ENCODE assay signal across 11 cellular contexts in the genomic region with DNA sequence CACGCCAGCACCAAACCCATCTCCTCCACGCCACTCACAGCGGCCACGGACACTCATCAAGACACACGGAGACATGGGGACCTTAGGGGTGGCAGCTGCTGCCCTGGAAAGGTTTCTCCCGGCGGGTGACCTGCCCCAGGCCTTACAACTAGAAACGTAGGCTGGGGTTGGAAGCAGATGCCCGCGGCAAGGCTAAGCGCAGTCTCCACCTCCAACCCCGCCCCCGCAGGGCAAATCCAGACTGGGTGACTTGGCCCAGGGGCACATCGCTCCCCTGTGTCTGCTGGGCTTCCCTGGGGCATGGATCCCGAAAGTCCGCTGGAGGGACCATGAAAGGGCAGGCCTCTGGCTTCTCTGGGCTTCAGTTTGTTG. TPM values are rescaled to one million over a fixed set of nuclear protein-coding genes. Genes with fewer than 3 reads are reported as not detected.
DNase-seq lines count a peak whose midpoint lies in the region; ATAC-seq and TF ChIP-seq lines count a peak whose summit lies in the region.
"Had no signal": no experiment of that assay in that cellular context is flagged by ENCODE, and none has a peak within 500 bp of the region (broad histone marks: within the 10 kb centered on the region; RNA-seq: fewer than 3 reads in every experiment).

No MANE protein-coding gene starts in this region.

- no peaks in the 10 kb centered on the region for H3K9me3 Mint-ChIP-seq in osteocyte (ENCODE audit: unreplicated experiment)

- POLR2A ChIA-PET in HEK293T (lab: Yijun Ruan, JAX), result interaction anchor here (1.1 kb wide), 1 partner anchor 14 kb away, joined by 4 read pairs; no protein-coding TSS in a partner anchor

- CTCF ChIA-PET in HEK293T (lab: Yijun Ruan, JAX), result no interaction called here

- no peak overlapping the region for H3K27ac Mint-ChIP-seq in osteocyte (ENCODE audit: unreplicated experiment)

- H3K4me1 Mint-ChIP-seq in osteocyte (ENCODE audit: unreplicated experiment), result peaks cover 11% of the 10 kb centered on the region

- in situ Hi-C loops in GM23248 (cut with MboI), result no loop called here

- peak overlapping the region; percentile 46 for H3K4me2 ChIP-seq in GM23248 (ENCODE audit: unreplicated experiment)
- peak overlapping the region; percentile 97 for H3K4me2 ChIP-seq in hepatocyte

- H3K4me1 ChIP-seq in GM23248 (ENCODE audit: insufficient read depth) (no peaks in the 10 kb centered on the region), hepatocyte (ENCODE audit: insufficient read depth) (peaks cover 12% of the 10 kb centered on the region)

- H3K36me3 ChIP-seq in GM23248 (ENCODE audit: low read depth) (no peaks in the 10 kb centered on the region), hepatocyte (replicated peaks; ENCODE audit: insufficient read depth, low read depth) (no peaks in the 10 kb centered on the region)

- peak overlapping the region; percentile 85 for H2AFZ ChIP-seq in GM23248
- H2AFZ ChIP-seq in hepatocyte, result peak overlapping the region; percentile 66

- WGBS in GM23248 (ENCODE audit: low coverage in 1 of 2, low lambda C conversion rate in 2 of 2, missing lambda C conversion rate in 2 of 2), 2 experiments, result 64 to 67% methylated on average over 16 of the region's 16 CpGs
- 67% methylated on average over 16 of the region's 16 CpGs for WGBS in hepatocyte (ENCODE audit: low lambda C conversion rate, missing lambda C conversion rate)

- no peaks in the 10 kb centered on the region for H4K20me1 ChIP-seq in GM23248 (ENCODE audit: insufficient read depth)
- H4K20me1 ChIP-seq in hepatocyte (ENCODE audit: insufficient read depth, poor library complexity, severe bottlenecking), result no peaks in the 10 kb centered on the region

- no peaks in the 10 kb centered on the region for H3K79me2 ChIP-seq in GM23248 (ENCODE audit: insufficient read depth)
- H3K79me2 ChIP-seq in hepatocyte, result no peaks in the 10 kb centered on the region

- H3K27ac ChIP-seq in GM23248, result no peak overlapping the region
- peak overlapping the region; percentile 33; the same call in 1 of the 2 replicates for H3K27ac ChIP-seq in VCaP
- no peak overlapping the region for H3K27ac ChIP-seq in hepatocyte
- H3K27ac ChIP-seq: HL-60 had no signal

- H3K9me2 ChIP-seq in GM23248 (ENCODE audit: insufficient read depth) (no peaks in the 10 kb centered on the region), hepatocyte (replicated peaks; ENCODE audit: insufficient read depth) (no peaks in the 10 kb centered on the region)

- H3F3A ChIP-seq in GM23248 (ENCODE audit: insufficient read depth), result no peaks in the 10 kb centered on the region

- peak overlapping the region; percentile 14 for H3K4me3 Mint-ChIP-seq in osteocyte (ENCODE audit: unreplicated experiment)

- DNase-seq in GM23248 (no peak), hepatocyte (ENCODE audit: low spot score) (no peak), osteocyte (ENCODE audit: extremely low spot score, unreplicated experiment) (no peak), HEK293T (ENCODE audit: extremely low spot score) (no peak), GM19240 (ENCODE audit: insufficient read length, low spot score) (no peak)
- DNase-seq: NCI-H1694, small intestine had no signal

- H3K27me3 Mint-ChIP-seq in osteocyte (ENCODE audit: unreplicated experiment), result peaks cover 3% of the 10 kb centered on the region

- peaks cover 2% of the 10 kb centered on the region for H3K36me3 Mint-ChIP-seq in osteocyte (ENCODE audit: unreplicated experiment)

- H3K27me3 ChIP-seq in GM23248 (replicated peaks; ENCODE audit: insufficient read depth) (no peaks in the 10 kb centered on the region), hepatocyte (peaks cover 23% of the 10 kb centered on the region)

- ATAC-seq in HG03432 (IDR thresholded peaks at IDR 0.05; ENCODE audit: unreplicated experiment), result no peak
- no peak for ATAC-seq in HG02938 (IDR thresholded peaks at IDR 0.05; ENCODE audit: unreplicated experiment)

- H3K9me3 ChIP-seq in GM23248 (ENCODE audit: low read depth), result no peaks in the 10 kb centered on the region
- no peaks in the 10 kb centered on the region for H3K9me3 ChIP-seq in hepatocyte (ENCODE audit: low read depth)

- H3K9ac ChIP-seq in GM23248, result no peak overlapping the region

- TF ChIP-seq CTCF in VCaP (conservative IDR thresholded peaks at IDR 0.05), result no peak
- TF ChIP-seq CTCF in hepatocyte (IDR thresholded peaks at IDR 0.05; ENCODE audit: poor library complexity), result no peak
- no peak for TF ChIP-seq CTCF in osteocyte (IDR thresholded peaks at IDR 0.05)

- peak overlapping the region; percentile 61 for H3K4me3 ChIP-seq in GM23248
- H3K4me3 ChIP-seq in hepatocyte, result no peak overlapping the region

TF ChIP-seq in HEK293T, 16 proteins besides CTCF, POLR2A, EP300 and RAD21:
- TF ChIP-seq CTBP1 (IDR thresholded peaks at IDR 0.05; ENCODE audit: borderline replicate concordance) (no peak), FOXA1 (IDR thresholded peaks at IDR 0.05) (no peak), L3MBTL2 (conservative IDR thresholded peaks at IDR 0.05) (no peak), ELF4 (IDR thresholded peaks at IDR 0.05) (no peak), TARDBP (IDR thresholded peaks at IDR 0.05) (no peak)
- TF ChIP-seq, protein P1, sequence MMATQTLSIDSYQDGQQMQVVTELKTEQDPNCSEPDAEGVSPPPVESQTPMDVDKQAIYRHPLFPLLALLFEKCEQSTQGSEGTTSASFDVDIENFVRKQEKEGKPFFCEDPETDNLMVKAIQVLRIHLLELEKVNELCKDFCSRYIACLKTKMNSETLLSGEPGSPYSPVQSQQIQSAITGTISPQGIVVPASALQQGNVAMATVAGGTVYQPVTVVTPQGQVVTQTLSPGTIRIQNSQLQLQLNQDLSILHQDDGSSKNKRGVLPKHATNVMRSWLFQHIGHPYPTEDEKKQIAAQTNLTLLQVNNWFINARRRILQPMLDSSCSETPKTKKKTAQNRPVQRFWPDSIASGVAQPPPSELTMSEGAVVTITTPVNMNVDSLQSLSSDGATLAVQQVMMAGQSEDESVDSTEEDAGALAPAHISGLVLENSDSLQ (IDR thresholded peaks at IDR 0.05), result no peak

RNA-seq across cellular contexts. Expression of a gene that starts 12.0 kb away (rescaled TPM):
- total RNA-seq in GM23248 (2014; rRNA removed; shearing (Covaris generic)), result 182 and 216 TPM in 2 replicates
- polyA plus RNA-seq in GM23248 (2016; fragmentation: Nextera tagmentation; extraction: Ambion mirVana), result 120 and 124 TPM in 2 replicates
- total RNA-seq in hepatocyte, result 292 and 321 TPM in 2 replicates
- 103 and 145 TPM in 2 replicates for polyA plus RNA-seq in hepatocyte
- 217 and 219 TPM in 2 replicates for total RNA-seq in osteocyte
